10 cellular contexts compared by ENCODE assay signal in genomic region chr9:128898845-128899565, GRCh38. TPM values are rescaled to one million over a fixed set of nuclear protein-coding genes. Genes with fewer than 3 reads are reported as not detected.
DNase-seq lines count a peak whose midpoint lies in the region; ATAC-seq, FAIRE-seq and TF ChIP-seq lines count a peak whose summit lies in the region.
"Had no signal": no experiment of that assay in that cellular context is flagged by ENCODE, and none has a peak within 500 bp of the region (broad histone marks: within the 10 kb centered on the region; RNA-seq: fewer than 3 reads in every experiment).

No MANE protein-coding gene starts in this region.

- 88% methylated on average over 18 of the region's 18 CpGs for whole genome bisulfite sequencing in GM12878 (ENCODE audit: insufficient coverage, insufficient replicate concordance, low lambda C conversion rate, missing lambda C conversion rate)
- WGBS in lung, 2 donors: 71 to 78% methylated on average over 18 of the region's 18 CpGs
- WGBS in thyroid gland, 2 donors: 80 to 87% methylated on average over 4 to 18 of the region's 18 CpGs

- no peak for DNase-seq in activated T-cell treated with anti-CD3 and anti-CD28 coated beads, Interleukin-2, amount 50 U/mL, for 72 hours
- no peak for DNase-seq in activated T-cell treated with anti-CD3 and anti-CD28 coated beads, Interleukin-2, amount 50 U/mL, for 48 hours
- DNase-seq in GM12878 (ENCODE audit: low read depth, low spot score) (no peak), lung (ENCODE audit: low spot score) (no peak), thyroid gland (no peak)
- DNase-seq in effector CD8-positive, alpha-beta T cell (lab: John Stamatoyannopoulos, UW): no peak
- DNase-seq in stimulated activated CD4-positive, alpha-beta T cell treated with anti-CD3 and anti-CD28 coated beads, Interleukin-2, amount 100 ng/mL, for 48 hours: no peak
- DNase-seq: NCI-H2029 treated with DMSO at 0.1 percent for 48 hours, testis had no signal

- peak overlapping the region; percentile 97 for H3K27ac Mint-ChIP-seq in activated T-cell treated with anti-CD3 and anti-CD28 coated beads, Interleukin-2, amount 50 U/mL, for 72 hours

- no peak for TF ChIP-seq EP300 in GM12878 (IDR thresholded peaks at IDR 0.05; ENCODE audit: borderline replicate concordance in 1 of 2, control insufficient read depth in 1 of 2, low read depth in 2 of 2, low read length in 2 of 2)

- peaks cover 0 to 6% of the 10 kb centered on the region in 2 experiments; a peak in 3 of 4 replicates for H3K36me3 ChIP-seq in GM12878 (ENCODE audit: control insufficient read depth in 2 of 2, insufficient read depth in 2 of 2, low read length in 1 of 2)
- peaks cover 0 to 20% of the 10 kb centered on the region in 2 donors for H3K36me3 ChIP-seq in lung (ENCODE audit: control insufficient read depth in 2 of 2, insufficient read depth in 2 of 2, low read length in 2 of 2)
- H3K36me3 ChIP-seq in thyroid gland: peaks cover 2 to 12% of the 10 kb centered on the region in 2 donors

- TF ChIP-seq POLR2A in GM12878 (IDR thresholded peaks at IDR 0.05; ENCODE audit: low read depth, low read length) (no peak), thyroid gland (IDR thresholded peaks at IDR 0.05) (no peak)

- in situ Hi-C loops in GM12878 (cut with MboI): no loop called here

- intact Hi-C loops in GM12878 (cut with micrococcal nuclease; ENCODE audit: unreplicated experiment): no loop called here
- intact Hi-C loops in thyroid gland (cut with DNase I): no loop called here

- H4K20me1 ChIP-seq in GM12878 (ENCODE audit: control insufficient read depth, insufficient read depth): no peaks in the 10 kb centered on the region

- TF ChIP-seq RAD21 in GM12878 (IDR thresholded peaks at IDR 0.05; ENCODE audit: insufficient read depth, low read depth, low read length): no peak

- H3K27me3 Mint-ChIP-seq in activated T-cell treated with anti-CD3 and anti-CD28 coated beads, Interleukin-2, amount 50 U/mL, for 72 hours (ENCODE audit: low read depth): no peaks in the 10 kb centered on the region

- TF ChIP-seq CTCF in GM12878 (IDR thresholded peaks at IDR 0.05 in 2 of 3, conservative IDR thresholded peaks at IDR 0.05 in 1 of 3; ENCODE audit: control insufficient read depth in 2 of 3, extremely low read depth in 1 of 3, insufficient read depth in 1 of 3, low read depth in 3 of 3, low read length in 3 of 3) (no peak), lung (IDR thresholded peaks at IDR 0.05; ENCODE audit: control extremely low read depth, extremely low read depth) (no peak), thyroid gland (IDR thresholded peaks at IDR 0.05) (no peak)

- H3K4me3 ChIP-seq in GM12878 (no peak overlapping the region), lung (no peak overlapping the region), thyroid gland (replicated peaks in 1 of 3) (no peak overlapping the region)
- H3K4me3 ChIP-seq: testis had no signal

- H3K4me1 ChIP-seq in GM12878 (ENCODE audit: control insufficient read depth, insufficient read depth, low read length) (peaks cover 31% of the 10 kb centered on the region), lung (ENCODE audit: control insufficient read depth in 2 of 2, insufficient read depth in 2 of 2, low read length in 2 of 2) (peaks cover 0 to 25% of the 10 kb centered on the region in 2 donors), thyroid gland (peaks cover 0 to 30% of the 10 kb centered on the region in 2 donors)

- CTCF ChIA-PET in GM12878 (lab: Yijun Ruan, JAX): interaction anchor here (0.6 kb wide), 1 partner anchor 13 kb away, joined by 3 read pairs; no protein-coding TSS in a partner anchor

- peak overlapping the region; percentile 73 to 76 for H3K4me3 Mint-ChIP-seq in activated T-cell treated with anti-CD3 and anti-CD28 coated beads, Interleukin-2, amount 50 U/mL, for 72 hours

- no peaks in the 10 kb centered on the region for H3K79me2 ChIP-seq in GM12878 (ENCODE audit: control insufficient read depth, insufficient read depth, low read length)

- H3K4me1 Mint-ChIP-seq in activated T-cell treated with anti-CD3 and anti-CD28 coated beads, Interleukin-2, amount 50 U/mL, for 72 hours (ENCODE audit: low read depth): peaks cover 79% of the 10 kb centered on the region

- H3K36me3 Mint-ChIP-seq in activated T-cell treated with anti-CD3 and anti-CD28 coated beads, Interleukin-2, amount 50 U/mL, for 72 hours (ENCODE audit: insufficient read depth in 2 of 2): peaks cover 3 to 10% of the 10 kb centered on the region in 2 donors

- H3K9me3 ChIP-seq in GM12878 (replicated peaks; ENCODE audit: control insufficient read depth, insufficient read depth, low read length) (no peaks in the 10 kb centered on the region), lung (ENCODE audit: control insufficient read depth in 2 of 2, insufficient read depth in 1 of 2, low read length in 1 of 2) (no peaks in the 10 kb centered on the region), thyroid gland (no peaks in the 10 kb centered on the region)
- H3K9me3 ChIP-seq: testis had no signal

- ATAC-seq in activated T-cell treated with anti-CD3 and anti-CD28 coated beads, Interleukin-2, amount 50 U/mL, for 72 hours (replicated peaks in 1 of 2): no peak
- ATAC-seq in GM12878 (no peak), lung (ENCODE audit: insufficient read depth, low FRiP score) (no peak), GM18858 (IDR thresholded peaks at IDR 0.05; ENCODE audit: unreplicated experiment) (no peak)

- peak overlapping the region; percentile 61; the same call in 1 of the 2 replicates for H3K27ac ChIP-seq in GM12878 (ENCODE audit: control insufficient read depth, insufficient read depth)
- H3K27ac ChIP-seq in lung (ENCODE audit: low read depth in 1 of 2, low read length in 1 of 2): peak overlapping the region; percentile 10 to 72
- peak overlapping the region in 2 of 3 donors; percentile 8 to 28 for H3K27ac ChIP-seq in thyroid gland

- FAIRE-seq in GM12878 (lab: Jason Lieb, UNC): no peak

- H3K4me2 ChIP-seq in GM12878 (ENCODE audit: control insufficient read depth, insufficient read depth): no peak overlapping the region; the same call in 1 of the 2 replicates

- no peak overlapping the region for H3K9ac ChIP-seq in GM12878 (ENCODE audit: control insufficient read depth, insufficient read depth, low read length)

- RAD21 ChIA-PET in GM12878 (lab: Charles Lee; ENCODE audit: unreplicated experiment): no interaction called here

- H2AFZ ChIP-seq in GM12878 (ENCODE audit: control insufficient read depth, low read depth, low read length): no peak overlapping the region

- BruUV-seq in GM12878 (replicated peaks; lab: Mats Ljungman, UMichigan): no TSS peak

- SMC1A ChIA-PET in GM12878 (lab: Charles Lee; ENCODE audit: uncharacterized antibody, unreplicated experiment): interaction anchor here (0.6 kb wide), 1 partner anchor 16 kb away, joined by 5 read pairs; no protein-coding TSS in a partner anchor

- H3K27me3 ChIP-seq in GM12878 (replicated peaks in 1 of 2; ENCODE audit: control insufficient read depth in 2 of 2, insufficient read depth in 2 of 2, low read length in 1 of 2): no peaks in the 10 kb centered on the region
- no peaks in the 10 kb centered on the region for H3K27me3 ChIP-seq in lung (ENCODE audit: control insufficient read depth, insufficient read depth)
- H3K27me3 ChIP-seq in thyroid gland: no peaks in the 10 kb centered on the region
- H3K27me3 ChIP-seq: testis had no signal

- H3K9me3 Mint-ChIP-seq in activated T-cell treated with anti-CD3 and anti-CD28 coated beads, Interleukin-2, amount 50 U/mL, for 72 hours: no peaks in the 10 kb centered on the region

- POLR2A ChIA-PET in GM12878 (lab: Charles Lee): no interaction called here

RNA-seq across cellular contexts. Expression of gene LRRC8A, which starts 17.1 kb away (rescaled TPM):
- 10 to 100 TPM; 19.2 to 20.1 TPM for total RNA-seq in activated T-cell treated with anti-CD3 and anti-CD28 coated beads, Interleukin-2, amount 50 U/mL, for 72 hours
- 20.0 and 23.0 TPM in 2 replicates for total RNA-seq in GM12878 (2013; cell fraction: nucleolus; rRNA removed)
- total RNA-seq in GM12878 (2014; rRNA removed) (9.1 and 13.4 TPM in 2 replicates), GM12878 (2014; rRNA removed; fragmentation: Illumina TruSeq; extraction: Trizol) (5.9 and 6.9 TPM in 2 replicates), GM12878 (2021) (15.7 and 15.9 TPM in 2 replicates), lung (10 to 100 TPM; 30.4 to 60.8 TPM), thyroid gland (10 to 100 TPM; 56.3 to 65.6 (median 61.5) TPM)
- polyA plus RNA-seq in GM12878 (2011; ENCODE audit: low read depth): 2.9 TPM
- polyA plus RNA-seq in GM12878 (2011; rRNA removed) (3.7 and 8.9 TPM in 2 replicates), GM12878 (2014; fragmentation: Illumina TruSeq; extraction: Trizol) (3.5 and 7.6 TPM in 2 replicates), GM12878 (2014; fragmentation: Nextera tagmentation; extraction: Ambion mirVana) (1 to 10 TPM; 1.6 to 2.3 TPM), GM12878 (2014; rRNA removed) (10.5 and 12.6 TPM in 2 replicates), GM12878 (2016; fragmentation: Nextera tagmentation; extraction: Ambion mirVana) (10 to 100 TPM; 15.1 to 15.6 TPM), lung (10 to 100 TPM; 26.6 to 66.9 TPM)
- 12.0 and 13.2 TPM in 2 replicates for polyA plus RNA-seq in GM12878 (2011; cell fraction: cytosol; rRNA removed)
- polyA plus RNA-seq in GM12878 (2011; cell fraction: nucleus; rRNA removed): 10.1 and 15.4 TPM in 2 replicates
- 5.7 and 7.4 TPM in 2 replicates for polyA plus RNA-seq in GM12878 (2012)
- 25.2 and 28.5 TPM in 2 replicates for polyA minus RNA-seq in GM12878 (2011; rRNA and poly(A)+ RNA removed)
- polyA minus RNA-seq in GM12878 (2011; cell fraction: cytosol; rRNA and poly(A)+ RNA removed): 6.1 and 6.5 TPM in 2 replicates
- 8.6 and 22.6 TPM in 2 replicates for polyA minus RNA-seq in GM12878 (2011; cell fraction: nucleus; rRNA and poly(A)+ RNA removed)

RNA-seq across cellular contexts. Expression of gene KYAT1, which starts 17.3 kb away (rescaled TPM):
- total RNA-seq in activated T-cell treated with anti-CD3 and anti-CD28 coated beads, Interleukin-2, amount 50 U/mL, for 72 hours: 10 to 100 TPM in 1 of 2 donors, 1 to 10 TPM in 1; 8.8 to 13.8 TPM
- total RNA-seq in GM12878 (2013; cell fraction: nucleolus; rRNA removed): 23.9 and 33.0 TPM in 2 replicates
- 12.4 and 12.8 TPM in 2 replicates for total RNA-seq in GM12878 (2014; rRNA removed)
- total RNA-seq in GM12878 (2014; rRNA removed; fragmentation: Illumina TruSeq; extraction: Trizol): 6.3 and 7.4 TPM in 2 replicates
- total RNA-seq in GM12878 (2021): 12.2 and 12.7 TPM in 2 replicates
- polyA plus RNA-seq in GM12878 (2011; ENCODE audit: low read depth): 3.2 TPM
- polyA plus RNA-seq in GM12878 (2011; rRNA removed): 8.6 and 14.0 TPM in 2 replicates
- polyA plus RNA-seq in GM12878 (2011; cell fraction: cytosol; rRNA removed): 15.7 and 17.5 TPM in 2 replicates
- 75.8 and 77.3 TPM in 2 replicates for polyA plus RNA-seq in GM12878 (2011; cell fraction: nucleus; rRNA removed)
- 7.6 and 7.7 TPM in 2 replicates for polyA plus RNA-seq in GM12878 (2012)
- polyA plus RNA-seq in GM12878 (2014; fragmentation: Illumina TruSeq; extraction: Trizol): 5.4 and 7.9 TPM in 2 replicates
- 1 to 10 TPM; 5.8 to 6.2 TPM for polyA plus RNA-seq in GM12878 (2014; fragmentation: Nextera tagmentation; extraction: Ambion mirVana)
- polyA plus RNA-seq in GM12878 (2014; rRNA removed): 15.7 and 15.9 TPM in 2 replicates
- polyA plus RNA-seq in GM12878 (2016; fragmentation: Nextera tagmentation; extraction: Ambion mirVana): 10 to 100 TPM; 10.3 to 12.8 TPM
- 8.6 and 12.4 TPM in 2 replicates for polyA minus RNA-seq in GM12878 (2011; rRNA and poly(A)+ RNA removed)
- polyA minus RNA-seq in GM12878 (2011; cell fraction: cytosol; rRNA and poly(A)+ RNA removed): 4.9 and 5.1 TPM in 2 replicates
- 5.9 and 7.8 TPM in 2 replicates for polyA minus RNA-seq in GM12878 (2011; cell fraction: nucleus; rRNA and poly(A)+ RNA removed)
- total RNA-seq in lung: 1 to 10 TPM; 4.6 to 7.7 TPM
- polyA plus RNA-seq in lung: 1 to 10 TPM; 4.5 to 5.0 TPM
- total RNA-seq in thyroid gland: 10 to 100 TPM in 3 of 4 donors, 1 to 10 TPM in 1; 5.8 to 12.6 (median 12.3) TPM

RNA-seq across cellular contexts. Expression of gene PHYHD1, which starts 21.8 kb away (rescaled TPM):
- 1 to 10 TPM; 1.1 to 1.9 TPM for total RNA-seq in activated T-cell treated with anti-CD3 and anti-CD28 coated beads, Interleukin-2, amount 50 U/mL, for 72 hours
- total RNA-seq in GM12878 (2013; cell fraction: nucleolus; rRNA removed): not detected in 2 replicates
- total RNA-seq in GM12878 (2014; rRNA removed) (0.17 TPM in 1 of 2 replicates, not detected in the other), GM12878 (2014; rRNA removed; fragmentation: Illumina TruSeq; extraction: Trizol) (not detected in 2 replicates), GM12878 (2021) (not detected in 2 replicates), lung (10 to 100 TPM; 25.5 to 66.5 TPM), thyroid gland (10 to 100 TPM; 10.1 to 65.3 (median 39.4) TPM)
- polyA plus RNA-seq in GM12878 (2011; ENCODE audit: low read depth): not detected
- polyA plus RNA-seq in GM12878 (2011; rRNA removed) (not detected in 2 replicates), GM12878 (2014; fragmentation: Illumina TruSeq; extraction: Trizol) (not detected in 2 replicates), GM12878 (2014; fragmentation: Nextera tagmentation; extraction: Ambion mirVana) (under 1 TPM in 1 of 2 experiments, not detected in 1; 0.09 TPM), GM12878 (2014; rRNA removed) (not detected in 2 replicates), GM12878 (2016; fragmentation: Nextera tagmentation; extraction: Ambion mirVana) (not detected), lung (10 to 100 TPM; 21.4 to 86.3 TPM)
- polyA plus RNA-seq in GM12878 (2011; cell fraction: cytosol; rRNA removed): 0.10 TPM in 1 of 2 replicates, not detected in the other
- polyA plus RNA-seq in GM12878 (2011; cell fraction: nucleus; rRNA removed): 0.31 and 0.35 TPM in 2 replicates
- 0.10 TPM in 1 of 2 replicates, not detected in the other for polyA plus RNA-seq in GM12878 (2012)
- not detected in 2 replicates for polyA minus RNA-seq in GM12878 (2011; rRNA and poly(A)+ RNA removed)
- polyA minus RNA-seq in GM12878 (2011; cell fraction: cytosol; rRNA and poly(A)+ RNA removed): not detected in 2 replicates
- 0.38 TPM in 1 of 2 replicates, not detected in the other for polyA minus RNA-seq in GM12878 (2011; cell fraction: nucleus; rRNA and poly(A)+ RNA removed)

RNA-seq across cellular contexts. Expression of gene DOLK, which starts 48.4 kb away (rescaled TPM):
- total RNA-seq in activated T-cell treated with anti-CD3 and anti-CD28 coated beads, Interleukin-2, amount 50 U/mL, for 72 hours: 1 to 10 TPM; 6.8 to 6.9 TPM
- 11.4 and 11.8 TPM in 2 replicates for total RNA-seq in GM12878 (2013; cell fraction: nucleolus; rRNA removed)
- 15.7 and 16.9 TPM in 2 replicates for total RNA-seq in GM12878 (2014; rRNA removed)
- total RNA-seq in GM12878 (2014; rRNA removed; fragmentation: Illumina TruSeq; extraction: Trizol): 6.8 and 7.1 TPM in 2 replicates
- total RNA-seq in GM12878 (2021): 9.3 and 10.9 TPM in 2 replicates
- polyA plus RNA-seq in GM12878 (2011; ENCODE audit: low read depth): 2.8 TPM
- polyA plus RNA-seq in GM12878 (2011; rRNA removed): 3.5 and 6.4 TPM in 2 replicates
- polyA plus RNA-seq in GM12878 (2011; cell fraction: cytosol; rRNA removed): 9.1 and 11.6 TPM in 2 replicates
- polyA plus RNA-seq in GM12878 (2011; cell fraction: nucleus; rRNA removed): 6.9 and 7.5 TPM in 2 replicates
- polyA plus RNA-seq in GM12878 (2012): 5.0 and 7.2 TPM in 2 replicates
- 8.4 and 9.0 TPM in 2 replicates for polyA plus RNA-seq in GM12878 (2014; fragmentation: Illumina TruSeq; extraction: Trizol)
- 1 to 10 TPM; 1.9 to 3.2 TPM for polyA plus RNA-seq in GM12878 (2014; fragmentation: Nextera tagmentation; extraction: Ambion mirVana)
- 9.3 and 10.4 TPM in 2 replicates for polyA plus RNA-seq in GM12878 (2014; rRNA removed)
- polyA plus RNA-seq in GM12878 (2016; fragmentation: Nextera tagmentation; extraction: Ambion mirVana): 10 to 100 TPM; 17.8 to 18.2 TPM
- 23.9 and 26.4 TPM in 2 replicates for polyA minus RNA-seq in GM12878 (2011; rRNA and poly(A)+ RNA removed)
- polyA minus RNA-seq in GM12878 (2011; cell fraction: cytosol; rRNA and poly(A)+ RNA removed): 4.1 and 7.1 TPM in 2 replicates
- 20.3 and 30.5 TPM in 2 replicates for polyA minus RNA-seq in GM12878 (2011; cell fraction: nucleus; rRNA and poly(A)+ RNA removed)
- 10 to 100 TPM; 10.6 to 17.9 TPM for total RNA-seq in lung
- 10 to 100 TPM in 1 of 2 donors, 1 to 10 TPM in 1; 9.6 to 19.1 TPM for polyA plus RNA-seq in lung
- 10 to 100 TPM; 21.1 to 25.2 (median 22.2) TPM for total RNA-seq in thyroid gland

RNA-seq across cellular contexts. Expression of gene NUP188, which starts 48.5 kb away (rescaled TPM):
- total RNA-seq in activated T-cell treated with anti-CD3 and anti-CD28 coated beads, Interleukin-2, amount 50 U/mL, for 72 hours: 10 to 100 TPM; 90.0 to 98.0 TPM
- 285 and 303 TPM in 2 replicates for total RNA-seq in GM12878 (2013; cell fraction: nucleolus; rRNA removed)
- total RNA-seq in GM12878 (2014; rRNA removed): 43.9 and 48.1 TPM in 2 replicates
- 32.4 and 34.0 TPM in 2 replicates for total RNA-seq in GM12878 (2014; rRNA removed; fragmentation: Illumina TruSeq; extraction: Trizol)
- 61.3 and 71.5 TPM in 2 replicates for total RNA-seq in GM12878 (2021)
- polyA plus RNA-seq in GM12878 (2011; ENCODE audit: low read depth): 32.2 TPM
- polyA plus RNA-seq in GM12878 (2011; rRNA removed): 32.1 and 52.3 TPM in 2 replicates
- 81.9 and 97.9 TPM in 2 replicates for polyA plus RNA-seq in GM12878 (2011; cell fraction: cytosol; rRNA removed)
- polyA plus RNA-seq in GM12878 (2011; cell fraction: nucleus; rRNA removed): 179 and 219 TPM in 2 replicates
- polyA plus RNA-seq in GM12878 (2012): 32.0 and 35.5 TPM in 2 replicates
- 41.0 and 47.3 TPM in 2 replicates for polyA plus RNA-seq in GM12878 (2014; fragmentation: Illumina TruSeq; extraction: Trizol)
- 1 to 10 TPM; 1.4 to 3.5 TPM for polyA plus RNA-seq in GM12878 (2014; fragmentation: Nextera tagmentation; extraction: Ambion mirVana)
- 49.6 and 51.2 TPM in 2 replicates for polyA plus RNA-seq in GM12878 (2014; rRNA removed)
- polyA plus RNA-seq in GM12878 (2016; fragmentation: Nextera tagmentation; extraction: Ambion mirVana): 10 to 100 TPM; 72.9 to 73.7 TPM
- polyA minus RNA-seq in GM12878 (2011; rRNA and poly(A)+ RNA removed): 156 and 211 TPM in 2 replicates
- polyA minus RNA-seq in GM12878 (2011; cell fraction: cytosol; rRNA and poly(A)+ RNA removed): 73.6 and 85.4 TPM in 2 replicates
- 78.3 and 126 TPM in 2 replicates for polyA minus RNA-seq in GM12878 (2011; cell fraction: nucleus; rRNA and poly(A)+ RNA removed)
- 10 to 100 TPM; 39.3 to 48.5 TPM for total RNA-seq in lung
- 10 to 100 TPM; 17.0 to 24.9 TPM for polyA plus RNA-seq in lung
- 10 to 100 TPM; 27.1 to 78.2 (median 35.8) TPM for total RNA-seq in thyroid gland
